13 cellular contexts compared by ENCODE assay signal in genomic region chr6:84652356-84653026, GRCh38.
DNase-seq lines count a peak whose midpoint lies in the region; FAIRE-seq and TF ChIP-seq lines count a peak whose summit lies in the region.
"Had no signal": no experiment of that assay in that cellular context is flagged by ENCODE, and none has a peak within 500 bp of the region (broad histone marks: within the 10 kb centered on the region; RNA-seq: fewer than 3 reads in every experiment).

No MANE protein-coding gene starts in this region.

- H3K27ac ChIP-seq in vagina: no peak overlapping the region
- H3K27ac ChIP-seq: KMS-11, Peyer's patch had no signal

- FAIRE-seq in H54 (lab: Jason Lieb, UNC): peak; percentile 93

- no peak for TF ChIP-seq CTCF in vagina (IDR thresholded peaks at IDR 0.05)

- no peaks in the 10 kb centered on the region for H3K9me3 ChIP-seq in vagina
- H3K9me3 ChIP-seq: Peyer's patch had no signal

- no peaks in the 10 kb centered on the region for H3K4me1 ChIP-seq in vagina
- H3K4me1 ChIP-seq: Peyer's patch had no signal

- H3K36me3 ChIP-seq in vagina: no peaks in the 10 kb centered on the region
- H3K36me3 ChIP-seq: Peyer's patch had no signal

- H3K27me3 ChIP-seq in vagina: no peaks in the 10 kb centered on the region
- H3K27me3 ChIP-seq: Peyer's patch had no signal

- H3K4me3 ChIP-seq in vagina: no peak overlapping the region
- H3K4me3 ChIP-seq: GM23338, Peyer's patch had no signal

- TF ChIP-seq POLR2A in H54 (IDR thresholded peaks at IDR 0.05; ENCODE audit: low read depth, low read length): no peak
- no peak for TF ChIP-seq POLR2A in vagina (IDR thresholded peaks at IDR 0.05)

- intact Hi-C loops in vagina (cut with DNase I): no loop called here

- DNase-seq in H54 (ENCODE audit: insufficient read length, low spot score): peak; percentile 30
- peak; percentile 57 for DNase-seq in T1000 (lab: John Stamatoyannopoulos, UW)
- DNase-seq in fibroblast of the conjunctiva (ENCODE audit: low read depth): peak; percentile 81
- DNase-seq in stromal cell of bone marrow (ENCODE audit: low read depth): peak; percentile 53
- no peak for DNase-seq in GM19240 (ENCODE audit: insufficient read length, low spot score)
- no peak for DNase-seq in NCI-H524 (lab: John Stamatoyannopoulos, UW)
- no peak for DNase-seq in vagina (ENCODE audit: extremely low spot score in 2 of 2)
- DNase-seq in Ammon's horn (ENCODE audit: low spot score): no peak
- DNase-seq: activated CD4-positive, CD25-positive, alpha-beta regulatory T cell; NCI-H2171; Peyer's patch had no signal

Comparison
In these comparisons a context has a peak if more than half of its experiments do, and no peak if none do; other contexts are left out.
1. DNase-seq: peak in H54 (single experiment), T1000 (single experiment), fibroblast of the conjunctiva (single experiment) and stromal cell of bone marrow (single experiment); none in GM19240 (single experiment), NCI-H524 (0 of 2), vagina (0 of 2) and Ammon's horn (single experiment).